In genomic region chr12:119406322-119406721, GRCh38 we compare ENCODE assay signal across 12 cellular contexts.
DNase-seq lines count a peak whose midpoint lies in the region; ATAC-seq and TF ChIP-seq lines count a peak whose summit lies in the region.
"Had no signal": no experiment of that assay in that cellular context is flagged by ENCODE, and none has a peak within 500 bp of the region (broad histone marks: within the 10 kb centered on the region; RNA-seq: fewer than 3 reads in every experiment).

No MANE protein-coding gene starts in this region.

- TF ChIP-seq CTCF in suprapubic skin (IDR thresholded peaks at IDR 0.05) = no peak

- no peaks in the 10 kb centered on the region for H3K4me1 ChIP-seq in suprapubic skin
- H3K4me1 ChIP-seq: A549 had no signal

- no peak for DNase-seq in activated T-cell treated with anti-CD3 and anti-CD28 coated beads, Interleukin-2, amount 50 U/mL, for 72 hours
- no peak for DNase-seq in activated T-cell treated with anti-CD3 and anti-CD28 coated beads, Interleukin-2, amount 50 U/mL, for 24 hours
- DNase-seq in DMS79 (lab: John Stamatoyannopoulos, UW) = peak; percentile 53
- peak; percentile 73 for DNase-seq in DMS79 treated with DMSO at 0.1 percent for 48 hours (lab: John Stamatoyannopoulos, UW)
- peak; percentile 22 for DNase-seq in NCI-H2107 treated with DMSO at 0.1 percent for 48 hours (lab: John Stamatoyannopoulos, UW; ENCODE audit: unreplicated experiment)
- no peak for DNase-seq in suprapubic skin (ENCODE audit: low spot score in 2 of 2)
- DNase-seq: Caco-2; CD8-positive, alpha-beta memory T cell; HCEC 1CT; HFFc6 had no signal

- no peaks in the 10 kb centered on the region for H3K9me3 Mint-ChIP-seq in activated T-cell treated with anti-CD3 and anti-CD28 coated beads, Interleukin-2, amount 50 U/mL, for 72 hours
- H3K9me3 Mint-ChIP-seq in activated T-cell treated with anti-CD3 and anti-CD28 coated beads, Interleukin-2, amount 50 U/mL, for 24 hours = no peaks in the 10 kb centered on the region
- H3K9me3 Mint-ChIP-seq in activated T-helper 17 cell treated with anti-CD3 and anti-CD28 coated beads, Interleukin-2, amount 50 U/mL, for 72 hours = no peaks in the 10 kb centered on the region

- H3K27me3 Mint-ChIP-seq in activated T-cell treated with anti-CD3 and anti-CD28 coated beads, Interleukin-2, amount 50 U/mL, for 72 hours (ENCODE audit: low read depth) = no peaks in the 10 kb centered on the region
- peaks cover 14% of the 10 kb centered on the region for H3K27me3 Mint-ChIP-seq in activated T-cell treated with anti-CD3 and anti-CD28 coated beads, Interleukin-2, amount 50 U/mL, for 24 hours
- peaks cover 33% of the 10 kb centered on the region for H3K27me3 Mint-ChIP-seq in activated T-helper 17 cell treated with anti-CD3 and anti-CD28 coated beads, Interleukin-2, amount 50 U/mL, for 72 hours

- 50% methylated on average over 1 of the region's 1 CpG for WGBS in suprapubic skin

- H3K9me3 ChIP-seq in suprapubic skin = no peaks in the 10 kb centered on the region
- H3K9me3 ChIP-seq: A549, Caco-2 had no signal

- peaks cover 8% of the 10 kb centered on the region for H3K27me3 ChIP-seq in suprapubic skin

- H3K27ac ChIP-seq in suprapubic skin = no peak overlapping the region
- H3K27ac ChIP-seq: A549 had no signal

- no peaks in the 10 kb centered on the region for H3K36me3 ChIP-seq in suprapubic skin

- no peak for TF ChIP-seq EP300 in suprapubic skin (IDR thresholded peaks at IDR 0.05)

- no peak overlapping the region for H3K4me3 Mint-ChIP-seq in activated T-cell treated with anti-CD3 and anti-CD28 coated beads, Interleukin-2, amount 50 U/mL, for 72 hours
- H3K4me3 Mint-ChIP-seq in activated T-cell treated with anti-CD3 and anti-CD28 coated beads, Interleukin-2, amount 50 U/mL, for 24 hours = no peak overlapping the region
- no peak overlapping the region for H3K4me3 Mint-ChIP-seq in activated T-helper 17 cell treated with anti-CD3 and anti-CD28 coated beads, Interleukin-2, amount 50 U/mL, for 72 hours
- H3K4me3 Mint-ChIP-seq: CD8-positive, alpha-beta memory T cell; HFFc6 had no signal

- H3K4me1 Mint-ChIP-seq in activated T-cell treated with anti-CD3 and anti-CD28 coated beads, Interleukin-2, amount 50 U/mL, for 72 hours (ENCODE audit: low read depth) = no peaks in the 10 kb centered on the region
- no peaks in the 10 kb centered on the region for H3K4me1 Mint-ChIP-seq in activated T-cell treated with anti-CD3 and anti-CD28 coated beads, Interleukin-2, amount 50 U/mL, for 24 hours (ENCODE audit: low read depth)
- no peaks in the 10 kb centered on the region for H3K4me1 Mint-ChIP-seq in activated T-helper 17 cell treated with anti-CD3 and anti-CD28 coated beads, Interleukin-2, amount 50 U/mL, for 72 hours
- H3K4me1 Mint-ChIP-seq: CD8-positive, alpha-beta memory T cell had no signal

- TF ChIP-seq POLR2A in suprapubic skin (IDR thresholded peaks at IDR 0.05) = no peak

- peak overlapping the region; percentile 43 for H3K27ac Mint-ChIP-seq in activated T-cell treated with anti-CD3 and anti-CD28 coated beads, Interleukin-2, amount 50 U/mL, for 72 hours
- no peak overlapping the region for H3K27ac Mint-ChIP-seq in activated T-cell treated with anti-CD3 and anti-CD28 coated beads, Interleukin-2, amount 50 U/mL, for 24 hours
- no peak overlapping the region for H3K27ac Mint-ChIP-seq in activated T-helper 17 cell treated with anti-CD3 and anti-CD28 coated beads, Interleukin-2, amount 50 U/mL, for 72 hours
- H3K27ac Mint-ChIP-seq: CD8-positive, alpha-beta memory T cell; HFFc6 had no signal

- no peak for ATAC-seq in activated T-cell treated with anti-CD3 and anti-CD28 coated beads, Interleukin-2, amount 50 U/mL, for 72 hours (replicated peaks in 1 of 2)
- ATAC-seq in activated T-helper 17 cell treated with anti-CD3 and anti-CD28 coated beads, Interleukin-2, amount 50 U/mL, for 72 hours (replicated peaks) = no peak
- ATAC-seq: A549 had no signal

- no peaks in the 10 kb centered on the region for H3K36me3 Mint-ChIP-seq in activated T-cell treated with anti-CD3 and anti-CD28 coated beads, Interleukin-2, amount 50 U/mL, for 72 hours (ENCODE audit: insufficient read depth in 2 of 2)
- H3K36me3 Mint-ChIP-seq in activated T-cell treated with anti-CD3 and anti-CD28 coated beads, Interleukin-2, amount 50 U/mL, for 24 hours (ENCODE audit: low read depth) = no peaks in the 10 kb centered on the region
- H3K36me3 Mint-ChIP-seq in activated T-helper 17 cell treated with anti-CD3 and anti-CD28 coated beads, Interleukin-2, amount 50 U/mL, for 72 hours (ENCODE audit: low read depth) = no peaks in the 10 kb centered on the region
- H3K36me3 Mint-ChIP-seq: CD8-positive, alpha-beta memory T cell had no signal

- no peak overlapping the region for H3K4me3 ChIP-seq in suprapubic skin
- H3K4me3 ChIP-seq: A549 had no signal

Comparison
In these comparisons a context has a peak if more than half of its experiments do, and no peak if none do; other contexts are left out.
1. DNase-seq: peak in DMS79 (single experiment), DMS79 treated with DMSO at 0.1 percent for 48 hours (single experiment) and NCI-H2107 treated with DMSO at 0.1 percent for 48 hours (single experiment); none in activated T-cell treated with anti-CD3 and anti-CD28 coated beads, Interleukin-2, amount 50 U/mL, for 72 hours (0 of 2), activated T-cell treated with anti-CD3 and anti-CD28 coated beads, Interleukin-2, amount 50 U/mL, for 24 hours (single experiment) and suprapubic skin (0 of 2).